In the genomic region with DNA sequence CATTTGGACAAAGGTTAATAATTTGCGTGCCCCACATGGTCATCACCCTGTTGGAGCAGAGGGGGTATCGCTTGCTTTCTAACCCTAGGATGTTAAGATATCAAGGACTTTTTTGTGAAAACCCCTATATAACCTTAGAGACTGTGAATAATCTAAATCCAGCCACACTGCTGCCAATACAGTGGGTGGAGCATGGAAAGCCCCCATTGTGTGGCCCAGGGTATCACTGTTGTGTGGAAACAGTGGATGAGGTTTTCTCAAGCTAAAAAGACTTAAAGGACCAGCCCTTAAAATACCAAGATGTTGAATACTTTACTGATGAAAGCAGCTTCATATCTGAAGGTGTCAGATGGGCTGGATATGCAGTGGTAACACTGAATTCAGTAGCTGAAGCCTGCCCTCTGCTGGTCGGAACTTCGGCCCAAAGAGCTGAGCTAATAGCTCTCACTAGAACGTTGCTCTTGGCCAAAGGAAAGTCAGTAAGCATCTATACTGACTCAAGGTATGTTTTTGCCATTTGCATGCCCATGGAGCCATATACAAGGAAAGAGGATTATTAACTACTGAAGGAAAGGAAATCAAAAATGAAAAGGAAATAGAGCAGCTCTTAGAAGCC, we compare ENCODE assay signal across 2 cellular contexts.
TF ChIP-seq lines count a peak whose summit lies in the region.

No MANE protein-coding gene starts in this region.

TF ChIP-seq in Ishikawa, 13 proteins besides CTCF, POLR2A, EP300 and RAD21 (continued from another document):
- TF ChIP-seq, protein P1, sequence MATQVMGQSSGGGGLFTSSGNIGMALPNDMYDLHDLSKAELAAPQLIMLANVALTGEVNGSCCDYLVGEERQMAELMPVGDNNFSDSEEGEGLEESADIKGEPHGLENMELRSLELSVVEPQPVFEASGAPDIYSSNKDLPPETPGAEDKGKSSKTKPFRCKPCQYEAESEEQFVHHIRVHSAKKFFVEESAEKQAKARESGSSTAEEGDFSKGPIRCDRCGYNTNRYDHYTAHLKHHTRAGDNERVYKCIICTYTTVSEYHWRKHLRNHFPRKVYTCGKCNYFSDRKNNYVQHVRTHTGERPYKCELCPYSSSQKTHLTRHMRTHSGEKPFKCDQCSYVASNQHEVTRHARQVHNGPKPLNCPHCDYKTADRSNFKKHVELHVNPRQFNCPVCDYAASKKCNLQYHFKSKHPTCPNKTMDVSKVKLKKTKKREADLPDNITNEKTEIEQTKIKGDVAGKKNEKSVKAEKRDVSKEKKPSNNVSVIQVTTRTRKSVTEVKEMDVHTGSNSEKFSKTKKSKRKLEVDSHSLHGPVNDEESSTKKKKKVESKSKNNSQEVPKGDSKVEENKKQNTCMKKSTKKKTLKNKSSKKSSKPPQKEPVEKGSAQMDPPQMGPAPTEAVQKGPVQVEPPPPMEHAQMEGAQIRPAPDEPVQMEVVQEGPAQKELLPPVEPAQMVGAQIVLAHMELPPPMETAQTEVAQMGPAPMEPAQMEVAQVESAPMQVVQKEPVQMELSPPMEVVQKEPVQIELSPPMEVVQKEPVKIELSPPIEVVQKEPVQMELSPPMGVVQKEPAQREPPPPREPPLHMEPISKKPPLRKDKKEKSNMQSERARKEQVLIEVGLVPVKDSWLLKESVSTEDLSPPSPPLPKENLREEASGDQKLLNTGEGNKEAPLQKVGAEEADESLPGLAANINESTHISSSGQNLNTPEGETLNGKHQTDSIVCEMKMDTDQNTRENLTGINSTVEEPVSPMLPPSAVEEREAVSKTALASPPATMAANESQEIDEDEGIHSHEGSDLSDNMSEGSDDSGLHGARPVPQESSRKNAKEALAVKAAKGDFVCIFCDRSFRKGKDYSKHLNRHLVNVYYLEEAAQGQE (IDR thresholded peaks at IDR 0.05; ENCODE audit: low read depth) = no peak
- no peak for TF ChIP-seq TCF12 (IDR thresholded peaks at IDR 0.05; ENCODE audit: low read depth)
- TF ChIP-seq, protein P2, sequence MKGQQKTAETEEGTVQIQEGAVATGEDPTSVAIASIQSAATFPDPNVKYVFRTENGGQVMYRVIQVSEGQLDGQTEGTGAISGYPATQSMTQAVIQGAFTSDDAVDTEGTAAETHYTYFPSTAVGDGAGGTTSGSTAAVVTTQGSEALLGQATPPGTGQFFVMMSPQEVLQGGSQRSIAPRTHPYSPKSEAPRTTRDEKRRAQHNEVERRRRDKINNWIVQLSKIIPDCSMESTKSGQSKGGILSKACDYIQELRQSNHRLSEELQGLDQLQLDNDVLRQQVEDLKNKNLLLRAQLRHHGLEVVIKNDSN (IDR thresholded peaks at IDR 0.05) = no peak
- TF ChIP-seq ZBTB7A (IDR thresholded peaks at IDR 0.05; ENCODE audit: low read depth) = no peak
- TF ChIP-seq TAF1 (IDR thresholded peaks at IDR 0.05; ENCODE audit: low read depth) = no peak
- no peak for TF ChIP-seq TEAD4 (IDR thresholded peaks at IDR 0.05)
- TF ChIP-seq YY1 (IDR thresholded peaks at IDR 0.05; ENCODE audit: low read depth) = no peak

TF ChIP-seq in neural cell, 6 proteins besides CTCF, POLR2A, EP300 and RAD21:
- TF ChIP-seq, protein P1 (IDR thresholded peaks at IDR 0.05; ENCODE audit: borderline replicate concordance) = no peak
- no peak for TF ChIP-seq EZH2 (IDR thresholded peaks at IDR 0.05; ENCODE audit: borderline replicate concordance, insufficient read depth, low read length, poor library complexity, severe bottlenecking)
- peak; percentile 24 for TF ChIP-seq SMC3 (conservative IDR thresholded peaks at IDR 0.05; ENCODE audit: poor library complexity)
